ENCODE assay signal across 1 cellular context in the genomic region with DNA sequence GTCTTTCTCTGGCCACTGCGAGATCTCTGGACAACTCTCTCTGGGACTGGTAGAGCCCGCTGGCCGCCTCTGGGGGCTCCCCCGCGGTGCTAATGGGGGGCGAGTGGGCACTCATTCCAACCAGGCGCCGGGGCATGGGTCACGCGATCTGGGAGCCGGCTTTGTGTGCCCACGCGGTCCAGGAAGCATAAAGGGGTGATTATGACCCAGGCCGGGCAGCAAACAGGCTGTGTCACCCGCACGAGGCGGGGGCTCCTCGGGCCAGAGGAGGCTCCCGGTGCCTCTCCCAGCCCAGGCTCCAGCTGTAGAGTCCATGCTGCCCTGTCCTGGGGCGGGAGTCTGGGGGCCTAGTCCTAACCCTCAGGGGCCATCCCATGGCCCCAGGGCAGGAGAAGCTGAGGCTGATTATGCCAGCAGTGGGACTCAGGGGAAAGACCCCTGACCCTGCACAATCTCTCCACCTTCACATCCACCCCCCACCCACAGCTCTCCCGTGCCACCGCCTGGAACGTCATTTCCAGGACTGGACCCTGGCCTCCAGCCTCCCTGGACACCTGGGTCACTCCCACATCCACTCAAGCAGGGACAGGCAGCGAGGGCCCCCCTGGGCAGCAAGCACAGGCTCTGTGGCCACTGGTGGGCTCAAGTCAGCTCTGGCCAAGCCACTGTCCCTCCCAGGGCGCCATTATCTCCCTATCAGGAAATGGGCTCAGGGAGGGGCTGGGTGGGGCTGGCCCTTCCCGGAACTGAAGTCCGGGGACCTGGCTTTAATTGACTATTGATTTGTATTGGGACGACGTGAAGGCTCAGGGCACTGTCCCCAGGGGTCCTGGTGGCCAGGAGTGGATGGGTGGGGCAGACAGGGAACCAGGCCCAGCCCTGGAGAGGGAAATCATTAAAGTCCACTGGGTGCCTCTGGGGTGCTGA.
TF ChIP-seq lines count a peak whose summit lies in the region.

No MANE protein-coding gene starts in this region.

TF ChIP-seq in K562, 482 proteins besides CTCF, POLR2A, EP300 and RAD21:
- TF ChIP-seq, protein P1, sequence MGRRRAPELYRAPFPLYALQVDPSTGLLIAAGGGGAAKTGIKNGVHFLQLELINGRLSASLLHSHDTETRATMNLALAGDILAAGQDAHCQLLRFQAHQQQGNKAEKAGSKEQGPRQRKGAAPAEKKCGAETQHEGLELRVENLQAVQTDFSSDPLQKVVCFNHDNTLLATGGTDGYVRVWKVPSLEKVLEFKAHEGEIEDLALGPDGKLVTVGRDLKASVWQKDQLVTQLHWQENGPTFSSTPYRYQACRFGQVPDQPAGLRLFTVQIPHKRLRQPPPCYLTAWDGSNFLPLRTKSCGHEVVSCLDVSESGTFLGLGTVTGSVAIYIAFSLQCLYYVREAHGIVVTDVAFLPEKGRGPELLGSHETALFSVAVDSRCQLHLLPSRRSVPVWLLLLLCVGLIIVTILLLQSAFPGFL (CRISPR knock-in tag; IDR thresholded peaks at IDR 0.05), result no peak
- no peak for TF ChIP-seq ZNF830 (CRISPR knock-in tag; IDR thresholded peaks at IDR 0.05)
- no peak for TF ChIP-seq FIP1L1 (IDR thresholded peaks at IDR 0.05; ENCODE audit: low read depth, low read length, poor library complexity, severe bottlenecking)
- TF ChIP-seq ETV6 (IDR thresholded peaks at IDR 0.05; ENCODE audit: borderline replicate concordance in 1 of 2, low read depth in 2 of 2, low read length in 1 of 2), result peak; percentile 53 to 56; a peak in 2 of 4 replicates
- TF ChIP-seq ETV6 (CRISPR knock-in tag; IDR thresholded peaks at IDR 0.05; ENCODE audit: borderline replicate concordance), result no peak
- TF ChIP-seq ZNF3 (CRISPR knock-in tag; IDR thresholded peaks at IDR 0.05), result no peak
- TF ChIP-seq, protein P2, sequence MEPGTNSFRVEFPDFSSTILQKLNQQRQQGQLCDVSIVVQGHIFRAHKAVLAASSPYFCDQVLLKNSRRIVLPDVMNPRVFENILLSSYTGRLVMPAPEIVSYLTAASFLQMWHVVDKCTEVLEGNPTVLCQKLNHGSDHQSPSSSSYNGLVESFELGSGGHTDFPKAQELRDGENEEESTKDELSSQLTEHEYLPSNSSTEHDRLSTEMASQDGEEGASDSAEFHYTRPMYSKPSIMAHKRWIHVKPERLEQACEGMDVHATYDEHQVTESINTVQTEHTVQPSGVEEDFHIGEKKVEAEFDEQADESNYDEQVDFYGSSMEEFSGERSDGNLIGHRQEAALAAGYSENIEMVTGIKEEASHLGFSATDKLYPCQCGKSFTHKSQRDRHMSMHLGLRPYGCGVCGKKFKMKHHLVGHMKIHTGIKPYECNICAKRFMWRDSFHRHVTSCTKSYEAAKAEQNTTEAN (CRISPR knock-in tag; IDR thresholded peaks at IDR 0.05), result no peak
- TF ChIP-seq, protein P3, sequence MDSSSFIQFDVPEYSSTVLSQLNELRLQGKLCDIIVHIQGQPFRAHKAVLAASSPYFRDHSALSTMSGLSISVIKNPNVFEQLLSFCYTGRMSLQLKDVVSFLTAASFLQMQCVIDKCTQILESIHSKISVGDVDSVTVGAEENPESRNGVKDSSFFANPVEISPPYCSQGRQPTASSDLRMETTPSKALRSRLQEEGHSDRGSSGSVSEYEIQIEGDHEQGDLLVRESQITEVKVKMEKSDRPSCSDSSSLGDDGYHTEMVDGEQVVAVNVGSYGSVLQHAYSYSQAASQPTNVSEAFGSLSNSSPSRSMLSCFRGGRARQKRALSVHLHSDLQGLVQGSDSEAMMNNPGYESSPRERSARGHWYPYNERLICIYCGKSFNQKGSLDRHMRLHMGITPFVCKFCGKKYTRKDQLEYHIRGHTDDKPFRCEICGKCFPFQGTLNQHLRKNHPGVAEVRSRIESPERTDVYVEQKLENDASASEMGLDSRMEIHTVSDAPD (CRISPR knock-in tag; IDR thresholded peaks at IDR 0.05), result no peak
- TF ChIP-seq, protein P4, sequence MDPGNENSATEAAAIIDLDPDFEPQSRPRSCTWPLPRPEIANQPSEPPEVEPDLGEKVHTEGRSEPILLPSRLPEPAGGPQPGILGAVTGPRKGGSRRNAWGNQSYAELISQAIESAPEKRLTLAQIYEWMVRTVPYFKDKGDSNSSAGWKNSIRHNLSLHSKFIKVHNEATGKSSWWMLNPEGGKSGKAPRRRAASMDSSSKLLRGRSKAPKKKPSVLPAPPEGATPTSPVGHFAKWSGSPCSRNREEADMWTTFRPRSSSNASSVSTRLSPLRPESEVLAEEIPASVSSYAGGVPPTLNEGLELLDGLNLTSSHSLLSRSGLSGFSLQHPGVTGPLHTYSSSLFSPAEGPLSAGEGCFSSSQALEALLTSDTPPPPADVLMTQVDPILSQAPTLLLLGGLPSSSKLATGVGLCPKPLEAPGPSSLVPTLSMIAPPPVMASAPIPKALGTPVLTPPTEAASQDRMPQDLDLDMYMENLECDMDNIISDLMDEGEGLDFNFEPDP (CRISPR knock-in tag; IDR thresholded peaks at IDR 0.05), result no peak
- TF ChIP-seq ZNF23 (CRISPR knock-in tag; IDR thresholded peaks at IDR 0.05), result no peak
- TF ChIP-seq ZNF253 (CRISPR knock-in tag; conservative IDR thresholded peaks at IDR 0.05), result no peak
- TF ChIP-seq RBFOX2 (IDR thresholded peaks at IDR 0.05; ENCODE audit: low read depth, low read length), result peak; percentile 21; the same call in 1 of the 2 replicates
- no peak for TF ChIP-seq SPI1 (IDR thresholded peaks at IDR 0.05; ENCODE audit: borderline replicate concordance, low read depth, low read length)
- no peak for TF ChIP-seq TAF1 (IDR thresholded peaks at IDR 0.05; ENCODE audit: control insufficient read depth, extremely low read depth, insufficient read depth, low read length, severe bottlenecking)
- TF ChIP-seq GABPA (tag; conservative IDR thresholded peaks at IDR 0.05; ENCODE audit: low read depth), result 0 out of 2 replicates have a peak, but pooled peaks have one; percentile 16
- no peak for TF ChIP-seq COPS2 (conservative IDR thresholded peaks at IDR 0.05)
- peak in 1 of 2 experiments; percentile 39; a peak in 1 of 4 replicates for TF ChIP-seq MAZ (CRISPR knock-in tag; conservative IDR thresholded peaks at IDR 0.05 in 1 of 2, IDR thresholded peaks at IDR 0.05 in 1 of 2)
- peak; percentile 75 for TF ChIP-seq ELF1 (tag; IDR thresholded peaks at IDR 0.05)
- TF ChIP-seq PHB2 (IDR thresholded peaks at IDR 0.05; ENCODE audit: low read depth), result no peak
- TF ChIP-seq, protein P5, sequence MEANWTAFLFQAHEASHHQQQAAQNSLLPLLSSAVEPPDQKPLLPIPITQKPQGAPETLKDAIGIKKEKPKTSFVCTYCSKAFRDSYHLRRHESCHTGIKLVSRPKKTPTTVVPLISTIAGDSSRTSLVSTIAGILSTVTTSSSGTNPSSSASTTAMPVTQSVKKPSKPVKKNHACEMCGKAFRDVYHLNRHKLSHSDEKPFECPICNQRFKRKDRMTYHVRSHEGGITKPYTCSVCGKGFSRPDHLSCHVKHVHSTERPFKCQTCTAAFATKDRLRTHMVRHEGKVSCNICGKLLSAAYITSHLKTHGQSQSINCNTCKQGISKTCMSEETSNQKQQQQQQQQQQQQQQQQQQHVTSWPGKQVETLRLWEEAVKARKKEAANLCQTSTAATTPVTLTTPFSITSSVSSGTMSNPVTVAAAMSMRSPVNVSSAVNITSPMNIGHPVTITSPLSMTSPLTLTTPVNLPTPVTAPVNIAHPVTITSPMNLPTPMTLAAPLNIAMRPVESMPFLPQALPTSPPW (CRISPR knock-in tag; IDR thresholded peaks at IDR 0.05), result peak; percentile 89
- TF ChIP-seq ZBTB7A (IDR thresholded peaks at IDR 0.05; ENCODE audit: borderline replicate concordance, control insufficient read depth, low read depth, low read length), result peak; percentile 59; the same call in 1 of the 2 replicates
- TF ChIP-seq CBFA2T2 (conservative IDR thresholded peaks at IDR 0.05), result no peak
- no peak for TF ChIP-seq ADNP (tag; IDR thresholded peaks at IDR 0.05)
- peak; percentile 55 for TF ChIP-seq POLR2G (IDR thresholded peaks at IDR 0.05; ENCODE audit: low read depth, low read length)
- peak; percentile 69 for TF ChIP-seq GATA2 (CRISPR knock-in tag; IDR thresholded peaks at IDR 0.05)
- TF ChIP-seq ETV1 (tag; conservative IDR thresholded peaks at IDR 0.05; ENCODE audit: low read depth), result peak; percentile 19; the same call in 1 of the 2 replicates
- no peak for TF ChIP-seq MCM3 (IDR thresholded peaks at IDR 0.05)
- TF ChIP-seq, protein P6, sequence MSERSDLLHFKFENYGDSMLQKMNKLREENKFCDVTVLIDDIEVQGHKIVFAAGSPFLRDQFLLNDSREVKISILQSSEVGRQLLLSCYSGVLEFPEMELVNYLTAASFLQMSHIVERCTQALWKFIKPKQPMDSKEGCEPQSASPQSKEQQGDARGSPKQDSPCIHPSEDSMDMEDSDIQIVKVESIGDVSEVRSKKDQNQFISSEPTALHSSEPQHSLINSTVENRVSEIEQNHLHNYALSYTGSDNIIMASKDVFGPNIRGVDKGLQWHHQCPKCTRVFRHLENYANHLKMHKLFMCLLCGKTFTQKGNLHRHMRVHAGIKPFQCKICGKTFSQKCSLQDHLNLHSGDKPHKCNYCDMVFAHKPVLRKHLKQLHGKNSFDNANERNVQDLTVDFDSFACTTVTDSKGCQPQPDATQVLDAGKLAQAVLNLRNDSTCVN (CRISPR knock-in tag; IDR thresholded peaks at IDR 0.05), result no peak
- 0 out of 2 replicates have a peak, but pooled peaks have one; percentile 16 for TF ChIP-seq DPF2 (IDR thresholded peaks at IDR 0.05)
- TF ChIP-seq OTX1 (CRISPR knock-in tag; IDR thresholded peaks at IDR 0.05), result no peak
- no peak for TF ChIP-seq MYBL2 (IDR thresholded peaks at IDR 0.05; ENCODE audit: low read depth)
- TF ChIP-seq MYBL2 (CRISPR knock-in tag; IDR thresholded peaks at IDR 0.05; ENCODE audit: borderline replicate concordance), result no peak
- no peak for TF ChIP-seq GTF2E2 (tag; IDR thresholded peaks at IDR 0.05)
- no peak for TF ChIP-seq ZNF76 (CRISPR knock-in tag; IDR thresholded peaks at IDR 0.05; ENCODE audit: borderline replicate concordance)
- no peak for TF ChIP-seq ZNF699 (CRISPR knock-in tag; IDR thresholded peaks at IDR 0.05; ENCODE audit: insufficient replicate concordance)
- TF ChIP-seq CEBPG (CRISPR knock-in tag; IDR thresholded peaks at IDR 0.05), result no peak
- TF ChIP-seq CEBPG (tag; conservative IDR thresholded peaks at IDR 0.05 in 1 of 2, IDR thresholded peaks at IDR 0.05 in 1 of 2), result no peak
- no peak for TF ChIP-seq TSC22D4 (tag; IDR thresholded peaks at IDR 0.05)
- no peak for TF ChIP-seq BMI1 (IDR thresholded peaks at IDR 0.05; ENCODE audit: low read length)
- 0 out of 2 replicates have a peak, but pooled peaks have one; percentile 11 for TF ChIP-seq SMARCE1 (IDR thresholded peaks at IDR 0.05)
